1 cellular context compared by ENCODE assay signal in the genomic region with DNA sequence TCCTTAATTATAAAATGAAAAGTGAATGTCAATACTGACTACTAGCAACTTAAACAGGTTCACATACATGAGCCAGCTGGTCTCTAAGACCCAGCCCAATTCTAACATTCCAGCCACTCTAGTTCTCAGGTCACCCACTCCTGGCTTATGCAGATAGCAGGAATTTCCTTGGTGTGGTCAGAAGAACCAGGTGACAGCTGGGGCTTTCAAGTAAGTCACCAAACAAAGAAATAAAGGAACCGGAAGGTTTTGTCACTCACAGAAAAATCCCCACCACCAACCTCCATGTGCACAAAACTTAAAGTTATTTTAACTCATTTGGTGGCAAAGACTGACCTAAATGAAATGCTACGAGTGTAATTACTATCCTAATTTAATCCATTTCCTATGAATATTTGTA.
TF ChIP-seq lines count a peak whose summit lies in the region.

No MANE protein-coding gene starts in this region.

TF ChIP-seq in GM23338, 12 proteins besides CTCF, POLR2A, EP300 and RAD21 (continued from another document):
- TF ChIP-seq, protein P1, sequence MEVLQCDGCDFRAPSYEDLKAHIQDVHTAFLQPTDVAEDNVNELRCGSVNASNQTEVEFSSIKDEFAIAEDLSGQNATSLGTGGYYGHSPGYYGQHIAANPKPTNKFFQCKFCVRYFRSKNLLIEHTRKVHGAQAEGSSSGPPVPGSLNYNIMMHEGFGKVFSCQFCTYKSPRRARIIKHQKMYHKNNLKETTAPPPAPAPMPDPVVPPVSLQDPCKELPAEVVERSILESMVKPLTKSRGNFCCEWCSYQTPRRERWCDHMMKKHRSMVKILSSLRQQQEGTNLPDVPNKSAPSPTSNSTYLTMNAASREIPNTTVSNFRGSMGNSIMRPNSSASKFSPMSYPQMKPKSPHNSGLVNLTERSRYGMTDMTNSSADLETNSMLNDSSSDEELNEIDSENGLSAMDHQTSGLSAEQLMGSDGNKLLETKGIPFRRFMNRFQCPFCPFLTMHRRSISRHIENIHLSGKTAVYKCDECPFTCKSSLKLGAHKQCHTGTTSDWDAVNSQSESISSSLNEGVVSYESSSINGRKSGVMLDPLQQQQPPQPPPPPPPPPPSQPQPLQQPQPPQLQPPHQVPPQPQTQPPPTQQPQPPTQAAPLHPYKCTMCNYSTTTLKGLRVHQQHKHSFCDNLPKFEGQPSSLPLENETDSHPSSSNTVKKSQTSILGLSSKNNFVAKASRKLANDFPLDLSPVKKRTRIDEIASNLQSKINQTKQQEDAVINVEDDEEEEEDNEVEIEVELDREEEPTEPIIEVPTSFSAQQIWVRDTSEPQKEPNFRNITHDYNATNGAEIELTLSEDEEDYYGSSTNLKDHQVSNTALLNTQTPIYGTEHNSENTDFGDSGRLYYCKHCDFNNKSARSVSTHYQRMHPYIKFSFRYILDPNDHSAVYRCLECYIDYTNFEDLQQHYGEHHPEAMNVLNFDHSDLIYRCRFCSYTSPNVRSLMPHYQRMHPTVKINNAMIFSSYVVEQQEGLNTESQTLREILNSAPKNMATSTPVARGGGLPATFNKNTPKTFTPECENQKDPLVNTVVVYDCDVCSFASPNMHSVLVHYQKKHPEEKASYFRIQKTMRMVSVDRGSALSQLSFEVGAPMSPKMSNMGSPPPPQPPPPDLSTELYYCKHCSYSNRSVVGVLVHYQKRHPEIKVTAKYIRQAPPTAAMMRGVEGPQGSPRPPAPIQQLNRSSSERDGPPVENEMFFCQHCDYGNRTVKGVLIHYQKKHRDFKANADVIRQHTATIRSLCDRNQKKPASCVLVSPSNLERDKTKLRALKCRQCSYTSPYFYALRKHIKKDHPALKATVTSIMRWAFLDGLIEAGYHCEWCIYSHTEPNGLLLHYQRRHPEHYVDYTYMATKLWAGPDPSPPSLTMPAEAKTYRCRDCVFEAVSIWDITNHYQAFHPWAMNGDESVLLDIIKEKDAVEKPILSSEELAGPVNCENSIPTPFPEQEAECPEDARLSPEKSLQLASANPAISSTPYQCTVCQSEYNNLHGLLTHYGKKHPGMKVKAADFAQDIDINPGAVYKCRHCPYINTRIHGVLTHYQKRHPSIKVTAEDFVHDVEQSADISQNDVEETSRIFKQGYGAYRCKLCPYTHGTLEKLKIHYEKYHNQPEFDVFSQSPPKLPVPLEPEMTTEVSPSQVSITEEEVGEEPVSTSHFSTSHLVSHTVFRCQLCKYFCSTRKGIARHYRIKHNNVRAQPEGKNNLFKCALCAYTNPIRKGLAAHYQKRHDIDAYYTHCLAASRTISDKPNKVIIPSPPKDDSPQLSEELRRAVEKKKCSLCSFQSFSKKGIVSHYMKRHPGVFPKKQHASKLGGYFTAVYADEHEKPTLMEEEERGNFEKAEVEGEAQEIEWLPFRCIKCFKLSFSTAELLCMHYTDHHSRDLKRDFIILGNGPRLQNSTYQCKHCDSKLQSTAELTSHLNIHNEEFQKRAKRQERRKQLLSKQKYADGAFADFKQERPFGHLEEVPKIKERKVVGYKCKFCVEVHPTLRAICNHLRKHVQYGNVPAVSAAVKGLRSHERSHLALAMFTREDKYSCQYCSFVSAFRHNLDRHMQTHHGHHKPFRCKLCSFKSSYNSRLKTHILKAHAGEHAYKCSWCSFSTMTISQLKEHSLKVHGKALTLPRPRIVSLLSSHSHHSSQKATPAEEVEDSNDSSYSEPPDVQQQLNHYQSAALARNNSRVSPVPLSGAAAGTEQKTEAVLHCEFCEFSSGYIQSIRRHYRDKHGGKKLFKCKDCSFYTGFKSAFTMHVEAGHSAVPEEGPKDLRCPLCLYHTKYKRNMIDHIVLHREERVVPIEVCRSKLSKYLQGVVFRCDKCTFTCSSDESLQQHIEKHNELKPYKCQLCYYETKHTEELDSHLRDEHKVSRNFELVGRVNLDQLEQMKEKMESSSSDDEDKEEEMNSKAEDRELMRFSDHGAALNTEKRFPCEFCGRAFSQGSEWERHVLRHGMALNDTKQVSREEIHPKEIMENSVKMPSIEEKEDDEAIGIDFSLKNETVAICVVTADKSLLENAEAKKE (CRISPR knock-in tag; IDR thresholded peaks at IDR 0.05): no peak
- TF ChIP-seq POLR2AphosphoS5 (IDR thresholded peaks at IDR 0.05; ENCODE audit: low read depth): no peak
- no peak for TF ChIP-seq EZH2 (IDR thresholded peaks at IDR 0.05; ENCODE audit: low read depth, unreplicated experiment)
- no peak for TF ChIP-seq CREB1 (CRISPR knock-in tag; IDR thresholded peaks at IDR 0.05; ENCODE audit: low read depth)
TF ChIP-seq in GM23338: peak in this region for 0.
